19 cellular contexts compared by ENCODE assay signal in the genomic region with DNA sequence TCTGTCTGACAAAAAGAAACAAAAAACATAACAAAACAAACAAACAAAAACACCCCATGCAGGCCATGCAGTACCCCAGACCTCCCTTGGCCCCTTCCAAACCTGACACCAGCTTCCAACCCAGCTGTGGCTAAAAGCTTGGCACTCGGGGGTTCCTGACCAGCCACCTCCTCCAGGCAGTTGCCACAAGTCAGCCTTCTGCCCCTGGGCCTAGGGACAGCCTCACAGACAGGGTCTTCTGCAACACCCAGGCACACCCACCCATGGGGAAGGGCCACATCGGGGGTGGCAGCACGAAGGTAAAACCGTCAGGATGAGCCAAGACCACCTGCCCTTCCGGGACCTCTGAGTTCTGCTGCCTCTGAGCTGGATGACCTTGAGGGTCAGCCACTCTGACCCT. TPM values are rescaled to one million over a fixed set of nuclear protein-coding genes. Genes with fewer than 3 reads are reported as not detected.
"Had no signal": no experiment of that assay in that cellular context is flagged by ENCODE, and none has a peak within 500 bp of the region (broad histone marks: within the 10 kb centered on the region; RNA-seq: fewer than 3 reads in every experiment).

No MANE protein-coding gene starts in this region.

- H2AFZ ChIP-seq: neural progenitor cell had no signal

- H3K36me3 ChIP-seq: lower lobe of right lung, neural progenitor cell, prostate gland, right atrium auricular region, stomach, thyroid gland had no signal

- ATAC-seq: natural killer cell treated with Interleukin-12 subunit alpha and Interleukin-12 subunit beta and Interleukin-15 and Interleukin-18, amount 100 ng/mL, for 72 hours had no signal

- H3K27me3 ChIP-seq: dorsolateral prefrontal cortex, neural progenitor cell, right atrium auricular region, thyroid gland had no signal

- H3K4me3 ChIP-seq: dorsolateral prefrontal cortex, lower lobe of right lung, mucosa of descending colon, neural progenitor cell, prostate gland, right atrium auricular region, smooth muscle cell, stomach, thyroid gland had no signal

- H3K27ac Mint-ChIP-seq: natural killer cell treated with Interleukin-12 subunit alpha and Interleukin-12 subunit beta and Interleukin-15 and Interleukin-18, amount 100 ng/mL, for 72 hours; type B pancreatic cell had no signal

- H3K4me3 Mint-ChIP-seq: naive B cell; natural killer cell treated with Interleukin-12 subunit alpha and Interleukin-12 subunit beta and Interleukin-15 and Interleukin-18, amount 100 ng/mL, for 72 hours; neural progenitor cell; type B pancreatic cell had no signal

- H3K9me3 Mint-ChIP-seq: naive B cell; natural killer cell treated with Interleukin-12 subunit alpha and Interleukin-12 subunit beta and Interleukin-15 and Interleukin-18, amount 100 ng/mL, for 72 hours; neural progenitor cell; type B pancreatic cell had no signal

- H3K9ac ChIP-seq: neural progenitor cell had no signal

- H3K4me1 ChIP-seq: neural progenitor cell, prostate gland, thyroid gland had no signal

- H3K9me3 ChIP-seq: lower lobe of right lung, mucosa of descending colon, prostate gland, right atrium auricular region, stomach, thyroid gland had no signal

- H3K27ac ChIP-seq: dorsolateral prefrontal cortex, lower lobe of right lung, neural progenitor cell, prostate gland, right atrium auricular region, thyroid gland had no signal

- DNase-seq: dorsolateral prefrontal cortex; effector CD4-positive, alpha-beta T cell; left ventricle myocardium superior; lower lobe of right lung; naive B cell; nucleus accumbens; stimulated activated CD4-positive, alpha-beta T cell treated with anti-CD3 and anti-CD28 coated beads, Interleukin-2, amount 100 ng/mL, for 24 hours; stimulated activated CD4-positive, alpha-beta T cell treated with anti-CD3 and anti-CD28 coated beads, Interleukin-4, amount 100 ng/mL, for 24 hours; stimulated activated naive CD4-positive, alpha-beta T cell; stomach; thyroid gland had no signal

- H3K36me3 Mint-ChIP-seq: naive B cell; natural killer cell treated with Interleukin-12 subunit alpha and Interleukin-12 subunit beta and Interleukin-15 and Interleukin-18, amount 100 ng/mL, for 72 hours; neural progenitor cell; type B pancreatic cell had no signal

- H3K4me2 ChIP-seq: neural progenitor cell, smooth muscle cell had no signal

RNA-seq across cellular contexts. Expression of gene TMEM119, which starts 10.7 kb away (rescaled TPM):
- total RNA-seq: natural killer cell treated with Interleukin-12 subunit alpha and Interleukin-12 subunit beta and Interleukin-15 and Interleukin-18, amount 100 ng/mL, for 72 hours had no signal
- polyA plus RNA-seq: keratinocyte had no signal
